17 cellular contexts compared by ENCODE assay signal in genomic region chr3:193946945-193947344, GRCh38.
DNase-seq lines count a peak whose midpoint lies in the region; ATAC-seq, FAIRE-seq and TF ChIP-seq lines count a peak whose summit lies in the region.
"Had no signal": no experiment of that assay in that cellular context is flagged by ENCODE, and none has a peak within 500 bp of the region (broad histone marks: within the 10 kb centered on the region; RNA-seq: fewer than 3 reads in every experiment).

No MANE protein-coding gene starts in this region.

- DNase-seq in COLO668 (lab: John Stamatoyannopoulos, UW; ENCODE audit: unreplicated experiment) (peak; percentile 77), IMR-90 (no peak), NCI-H345 treated with DMSO at 0.1 percent for 48 hours (lab: John Stamatoyannopoulos, UW; ENCODE audit: unreplicated experiment) (peak; percentile 97), K562 (ENCODE audit: extremely low read depth in 1 of 4, low spot score in 3 of 4) (no peak), mesenchymal stem cell (no peak), NCI-H2171 (lab: John Stamatoyannopoulos, UW) (no peak), Peyer's patch (no peak)
- no peak for DNase-seq in activated naive CD4-positive, alpha-beta T cell treated with Interleukin-2 at 50 U/mL for 16 hours
- DNase-seq: ACHN; activated T-cell treated with anti-CD3 and anti-CD28 coated beads, Interleukin-2, amount 50 U/mL, for 1 hour; erythroblast; head of caudate nucleus; NCI-H2227 treated with DMSO at 0.1 percent for 48 hours; Right ventricle myocardium superior; spleen had no signal

- H4K8ac ChIP-seq in IMR-90 (ENCODE audit: low read depth in 2 of 2, low read length in 2 of 2) (no peak overlapping the region), mesenchymal stem cell (ENCODE audit: low read length) (no peak overlapping the region)

- BruUV-seq in IMR-90 (replicated peaks; lab: Mats Ljungman, UMichigan) = no TSS peak
- BruUV-seq in K562 (replicated peaks; lab: Mats Ljungman, UMichigan) = no TSS peak

- H3K9ac ChIP-seq in IMR-90 (ENCODE audit: low read depth, low read length) (no peak overlapping the region), K562 (ENCODE audit: insufficient read depth in 1 of 2, low read depth in 2 of 2, low read length in 2 of 2) (no peak overlapping the region), mesenchymal stem cell (ENCODE audit: low read length) (no peak overlapping the region)
- H3K9ac ChIP-seq: KMS-11 had no signal

- no peak overlapping the region for H2BK15ac ChIP-seq in IMR-90 (ENCODE audit: low read depth, low read length)
- H2BK15ac ChIP-seq in mesenchymal stem cell (ENCODE audit: low read depth, poor library complexity, severe bottlenecking) = no peak overlapping the region

- H3K9me3 ChIP-seq in IMR-90 (ENCODE audit: control insufficient read depth, insufficient read depth, low read length) = 0 out of 2 replicates have a peak, but pooled peaks cover 2% of the 10 kb centered on the region
- no peaks in the 10 kb centered on the region for H3K9me3 ChIP-seq in K562 (replicated peaks; ENCODE audit: control insufficient read depth, insufficient read depth, low read depth, low read length)
- H3K9me3 ChIP-seq in mesenchymal stem cell (ENCODE audit: control insufficient read depth, low read length) = peaks cover 6% of the 10 kb centered on the region
- H3K9me3 ChIP-seq in Peyer's patch = no peaks in the 10 kb centered on the region
- H3K9me3 ChIP-seq: spleen, vagina had no signal

- H4K91ac ChIP-seq in IMR-90 (ENCODE audit: insufficient read depth, low read depth, low read length) = no peak overlapping the region
- no peak overlapping the region for H4K91ac ChIP-seq in mesenchymal stem cell (ENCODE audit: low read length)

- H2BK120ac ChIP-seq in IMR-90 (ENCODE audit: low read depth, low read length) (no peak overlapping the region), mesenchymal stem cell (ENCODE audit: low read depth, low read length) (no peak overlapping the region)

- H3K79me1 ChIP-seq in IMR-90 (ENCODE audit: low read depth in 1 of 2, low read length in 2 of 2) = no peaks in the 10 kb centered on the region
- no peaks in the 10 kb centered on the region for H3K79me1 ChIP-seq in mesenchymal stem cell (replicated peaks; ENCODE audit: low read length, poor library complexity, severe bottlenecking)

- ATAC-seq in IMR-90 (ENCODE audit: low read depth) (no peak), K562 (no peak)

- H3K9me1 ChIP-seq in IMR-90 (ENCODE audit: insufficient read depth, low read length) = no peaks in the 10 kb centered on the region
- no peaks in the 10 kb centered on the region for H3K9me1 ChIP-seq in K562 (ENCODE audit: control insufficient read depth, insufficient read depth, low read length)

- H2BK12ac ChIP-seq in mesenchymal stem cell (ENCODE audit: low read length in 2 of 2) = no peak overlapping the region

- POLR2A ChIA-PET in IMR-90 (lab: Charles Lee; ENCODE audit: unreplicated experiment) = no interaction called here
- POLR2A ChIA-PET in K562 (lab: Yijun Ruan, JAX) = no interaction called here

- no peak for TF ChIP-seq POLR2A in IMR-90 (IDR thresholded peaks at IDR 0.05; ENCODE audit: low read depth, low read length)
- TF ChIP-seq POLR2A in K562 (conservative IDR thresholded peaks at IDR 0.05) = no peak
- no peak for TF ChIP-seq POLR2A in Peyer's patch (IDR thresholded peaks at IDR 0.05)

- H4K20me1 ChIP-seq in IMR-90 (ENCODE audit: insufficient read depth, low read length) (no peaks in the 10 kb centered on the region), K562 (replicated peaks; ENCODE audit: control insufficient read depth, insufficient read depth, low read length) (no peaks in the 10 kb centered on the region)

- in situ Hi-C loops in IMR-90 (cut with MboI; ENCODE audit: low sequenced_read_pairs) = no loop called here
- in situ Hi-C loops in K562 (cut with MboI) = no loop called here

- no peak overlapping the region for H3K56ac ChIP-seq in IMR-90 (ENCODE audit: extremely low read depth, insufficient read depth, low read length)

- no peak overlapping the region for H2AFZ ChIP-seq in IMR-90 (replicated peaks; ENCODE audit: low read length, poor library complexity)
- peak overlapping the region; percentile 37 for H2AFZ ChIP-seq in K562 (ENCODE audit: low read depth, low read length)
- H2AFZ ChIP-seq in mesenchymal stem cell (ENCODE audit: low read depth, low read length) = no peak overlapping the region

- H3K23ac ChIP-seq in IMR-90 (ENCODE audit: low read depth, low read length) (no peak overlapping the region), mesenchymal stem cell (ENCODE audit: low read length in 2 of 2) (no peak overlapping the region)

- 53% methylated on average over 2 of the region's 5 CpGs; no CpG with 5 or more reads in 1 of the 2 experiments for WGBS in IMR-90 (ENCODE audit: extremely low coverage in 2 of 2, insufficient read length in 1 of 2), 2 experiments
- 69% methylated on average over 5 of the region's 5 CpGs for WGBS in K562 (ENCODE audit: insufficient coverage, low coverage, missing lambda C conversion rate)
- WGBS in mesenchymal stem cell = 87% methylated on average over 4 of the region's 5 CpGs

- no peak overlapping the region for H2BK20ac ChIP-seq in IMR-90 (ENCODE audit: low read depth, low read length)

- H3K14ac ChIP-seq in IMR-90 (replicated peaks; ENCODE audit: low read depth, low read length) (no peak overlapping the region), mesenchymal stem cell (ENCODE audit: low read length in 2 of 2) (no peak overlapping the region)

- intact Hi-C loops in IMR-90 (cut with micrococcal nuclease) = no loop called here
- intact Hi-C loops in K562 (cut with micrococcal nuclease) = loop anchor here (10.0 kb wide), 1 partner anchor 368 kb away; no protein-coding TSS in a partner anchor

- H3K36me3 ChIP-seq in IMR-90 (ENCODE audit: control insufficient read depth, insufficient read depth, low read length) (no peaks in the 10 kb centered on the region), K562 (ENCODE audit: control insufficient read depth, insufficient read depth, low read length) (no peaks in the 10 kb centered on the region), mesenchymal stem cell (ENCODE audit: control insufficient read depth in 1 of 2, insufficient read depth in 2 of 2, low read depth in 1 of 2, low read length in 2 of 2) (no peaks in the 10 kb centered on the region), Peyer's patch (no peaks in the 10 kb centered on the region)
- H3K36me3 ChIP-seq: spleen, vagina had no signal

- H3K27ac ChIP-seq in IMR-90 (ENCODE audit: insufficient read depth, low read length) (no peak overlapping the region), K562 (ENCODE audit: extremely low read depth, low read depth, low read length) (no peak overlapping the region), mesenchymal stem cell (ENCODE audit: low read length, poor library complexity, severe bottlenecking) (no peak overlapping the region), Peyer's patch (no peak overlapping the region)
- H3K27ac ChIP-seq: KMS-11, spleen, vagina had no signal

- peak overlapping the region; percentile 17 for H2AK9ac ChIP-seq in IMR-90 (replicated peaks; ENCODE audit: low read depth, low read length, poor library complexity)

- dilution Hi-C loops in IMR-90 (cut with HindIII; ENCODE audit: low sequenced_read_pairs, unreplicated experiment) = no loop called here

- H3K27me3 ChIP-seq in IMR-90 (ENCODE audit: control insufficient read depth, insufficient read depth, low read length) (peaks cover 22% of the 10 kb centered on the region), K562 (ENCODE audit: control insufficient read depth in 2 of 2, insufficient read depth in 2 of 2, low read length in 2 of 2) (no peaks in the 10 kb centered on the region), mesenchymal stem cell (ENCODE audit: control insufficient read depth in 1 of 2, insufficient read depth in 1 of 2, low read length in 2 of 2) (peaks cover 82 to 83% of the 10 kb centered on the region in 2 experiments), Peyer's patch (no peaks in the 10 kb centered on the region)
- H3K27me3 ChIP-seq: vagina had no signal

- no peak overlapping the region for H2BK5ac ChIP-seq in IMR-90 (ENCODE audit: low read depth, low read length, poor library complexity, severe bottlenecking)
- H2BK5ac ChIP-seq in mesenchymal stem cell (ENCODE audit: low read depth, low read length, poor library complexity, severe bottlenecking) = no peak overlapping the region

- H3K4me1 ChIP-seq in IMR-90 (ENCODE audit: control insufficient read depth, insufficient read depth, low read length) (no peaks in the 10 kb centered on the region), K562 (replicated peaks in 1 of 2; ENCODE audit: control insufficient read depth in 2 of 2, insufficient read depth in 2 of 2, low read length in 2 of 2) (peaks cover 22 to 27% of the 10 kb centered on the region in 2 experiments), mesenchymal stem cell (ENCODE audit: control insufficient read depth, insufficient read depth, low read depth, low read length) (no peaks in the 10 kb centered on the region), Peyer's patch (peaks cover 0 to 17% (median 0%) of the 10 kb centered on the region in 4 donors)
- H3K4me1 ChIP-seq: spleen had no signal

- H4K5ac ChIP-seq in IMR-90 (ENCODE audit: low read depth, low read length) = no peak overlapping the region

- H3K4me3 ChIP-seq in IMR-90 (ENCODE audit: insufficient read depth, low read depth, low read length) (no peak overlapping the region), K562 (no peak overlapping the region), mesenchymal stem cell (ENCODE audit: insufficient read depth in 1 of 2, low read depth in 1 of 2, low read length in 2 of 2) (no peak overlapping the region), Peyer's patch (no peak overlapping the region)
- H3K4me3 ChIP-seq: spleen, vagina had no signal

- CTCF ChIA-PET in IMR-90 (lab: Yijun Ruan, JAX) (no interaction called here), K562 (lab: Yijun Ruan, JAX; ENCODE audit: low intra/inter-chr PET ratio) (no interaction called here)

- no peak for TF ChIP-seq CTCF in IMR-90 (conservative IDR thresholded peaks at IDR 0.05; ENCODE audit: low read depth, low read length)
- TF ChIP-seq CTCF in K562 (IDR thresholded peaks at IDR 0.05 in 2 of 3, conservative IDR thresholded peaks at IDR 0.05 in 1 of 3; ENCODE audit: insufficient read depth in 2 of 3, low read depth in 1 of 3, low read length in 3 of 3) = no peak
- no peak for TF ChIP-seq CTCF in Peyer's patch (IDR thresholded peaks at IDR 0.05)

- no peak overlapping the region for H3K4ac ChIP-seq in IMR-90 (ENCODE audit: low read depth, low read length)
- H3K4ac ChIP-seq in mesenchymal stem cell (ENCODE audit: low read depth in 1 of 2, low read length in 2 of 2) = no peak overlapping the region

- H3K4me2 ChIP-seq in IMR-90 (ENCODE audit: low read depth, low read length) = no peak overlapping the region
- no peak overlapping the region for H3K4me2 ChIP-seq in K562 (ENCODE audit: insufficient read depth, low read length)
- no peak overlapping the region for H3K4me2 ChIP-seq in mesenchymal stem cell (ENCODE audit: low read length, poor library complexity, severe bottlenecking)
- H3K4me2 ChIP-seq: KMS-11 had no signal

- H3K18ac ChIP-seq in IMR-90 (ENCODE audit: low read depth, low read length) = no peak overlapping the region
- H3K18ac ChIP-seq in mesenchymal stem cell (ENCODE audit: low read depth in 1 of 2, low read length in 2 of 2) = no peak overlapping the region

- FAIRE-seq in K562 (lab: Jason Lieb, UNC) = no peak

- H3K79me2 ChIP-seq in K562 (ENCODE audit: control insufficient read depth, insufficient read depth, low read length) = no peaks in the 10 kb centered on the region

- no peak overlapping the region for H2AK5ac ChIP-seq in IMR-90 (ENCODE audit: low read depth, low read length)
- no peak overlapping the region for H2AK5ac ChIP-seq in mesenchymal stem cell (ENCODE audit: low read length, severe bottlenecking)

- TF ChIP-seq RAD21 in IMR-90 (IDR thresholded peaks at IDR 0.05; ENCODE audit: low read length) (no peak), K562 (CRISPR knock-in tag; conservative IDR thresholded peaks at IDR 0.05 in 1 of 2, IDR thresholded peaks at IDR 0.05 in 1 of 2) (no peak)

- TF ChIP-seq EP300 in K562 (IDR thresholded peaks at IDR 0.05; ENCODE audit: low read length) = no peak

Comparison
In these comparisons a context has a peak if more than half of its experiments do, and no peak if none do; other contexts are left out.
1. DNase-seq: peak in COLO668 (single experiment) and NCI-H345 treated with DMSO at 0.1 percent for 48 hours (single experiment); none in IMR-90 (single experiment), K562 (0 of 4), activated naive CD4-positive, alpha-beta T cell treated with Interleukin-2 at 50 U/mL for 16 hours (single experiment), mesenchymal stem cell (single experiment), NCI-H2171 (single experiment) and Peyer's patch (0 of 3).